8 cellular contexts compared by ENCODE assay signal in genomic region chr21:39518055-39518844, GRCh38.
A peak's percentile ranks its signal among the peaks of the same experiment; 100 is the strongest.
DNase-seq lines count a peak whose midpoint lies in the region; ATAC-seq, FAIRE-seq and TF ChIP-seq lines count a peak whose summit lies in the region.

No MANE protein-coding gene starts in this region.

- H3K9me3 ChIP-seq in DND-41 (ENCODE audit: insufficient read depth, low read length, severe bottlenecking) = no peaks in the 10 kb centered on the region
- H3K9me3 ChIP-seq in H9 (ENCODE audit: control insufficient read depth, low read depth, low read length) = no peaks in the 10 kb centered on the region
- no peaks in the 10 kb centered on the region for H3K9me3 ChIP-seq in hepatocyte (ENCODE audit: low read depth)
- no peaks in the 10 kb centered on the region for H3K9me3 ChIP-seq in small intestine (ENCODE audit: control insufficient read depth, low read depth)

- H3K27ac ChIP-seq in DND-41 (ENCODE audit: low read length) (no peak overlapping the region), H9 (ENCODE audit: insufficient read length, low read depth, low read length) (no peak overlapping the region), hepatocyte (no peak overlapping the region), small intestine (ENCODE audit: low read depth in 1 of 2, low read length in 1 of 2) (no peak overlapping the region)

- TF ChIP-seq CTCF in DND-41 (IDR thresholded peaks at IDR 0.05; ENCODE audit: borderline replicate concordance, extremely low read depth, low read length, poor library complexity, severe bottlenecking) (peak; percentile 92), H9 (conservative IDR thresholded peaks at IDR 0.05) (peak; percentile 96), hepatocyte (IDR thresholded peaks at IDR 0.05; ENCODE audit: poor library complexity) (peak; percentile 98)

- no CpG with 5 or more reads among the region's 13 CpGs for WGBS in H9 (ENCODE audit: extremely low coverage, insufficient read length, low lambda C conversion rate)
- 29% methylated on average over 13 of the region's 13 CpGs for WGBS in hepatocyte (ENCODE audit: low lambda C conversion rate, missing lambda C conversion rate)
- WGBS in small intestine, 3 donors = 22 to 27% (median 23%) methylated on average over 13 of the region's 13 CpGs

- H3K4me3 Mint-ChIP-seq in H9 = no peak overlapping the region

- peaks cover 0 to 5% (median 2%) of the 10 kb centered on the region in 3 experiments; a peak in 3 of 7 replicates for H3K36me3 Mint-ChIP-seq in H9 (ENCODE audit: insufficient read depth in 1 of 3, low read depth in 3 of 3)

- H2BK12ac ChIP-seq in H9 (ENCODE audit: insufficient read length, low read depth, low read length) = no peak overlapping the region

- H2AFZ ChIP-seq in DND-41 (ENCODE audit: low read depth, low read length) (no peak overlapping the region), H9 (ENCODE audit: low read length) (no peak overlapping the region), hepatocyte (no peak overlapping the region)

- no peak overlapping the region for H3K14ac ChIP-seq in H9 (ENCODE audit: insufficient read depth, low read length)

- no peak for FAIRE-seq in small intestine (lab: Jason Lieb, UNC)

- H3K4me1 Mint-ChIP-seq in H9 = peaks cover 8 to 20% of the 10 kb centered on the region in 2 experiments

- H3K23ac ChIP-seq in H9 (ENCODE audit: insufficient read length, low read depth, low read length) = no peak overlapping the region

- H3K9ac ChIP-seq in DND-41 (ENCODE audit: low read depth, low read length) (no peak overlapping the region), H9 (ENCODE audit: extremely low read depth, insufficient read length, low read length) (no peak overlapping the region)

- no peaks in the 10 kb centered on the region; a peak in 1 of 5 replicates for H3K9me3 Mint-ChIP-seq in H9

- ATAC-seq in DND-41 (ENCODE audit: insufficient read depth, low read depth) = peak; percentile 88

- no peaks in the 10 kb centered on the region for H3K36me3 ChIP-seq in DND-41 (ENCODE audit: insufficient read depth, low read length)
- no peaks in the 10 kb centered on the region for H3K36me3 ChIP-seq in hepatocyte (replicated peaks; ENCODE audit: insufficient read depth, low read depth)
- H3K36me3 ChIP-seq in small intestine (ENCODE audit: control insufficient read depth in 2 of 2, insufficient read depth in 2 of 2, low read length in 2 of 2) = no peaks in the 10 kb centered on the region

- no peaks in the 10 kb centered on the region for H3K9me2 ChIP-seq in hepatocyte (replicated peaks; ENCODE audit: insufficient read depth)

- H4K5ac ChIP-seq in H9 (ENCODE audit: insufficient read length, low read depth, low read length) = no peak overlapping the region

- H3K4me1 ChIP-seq in DND-41 (ENCODE audit: insufficient read depth, low read length) (no peaks in the 10 kb centered on the region), H9 (ENCODE audit: insufficient read depth, low read length) (no peaks in the 10 kb centered on the region; the same call in 1 of the 2 replicates), hepatocyte (ENCODE audit: insufficient read depth) (no peaks in the 10 kb centered on the region), small intestine (ENCODE audit: control insufficient read depth in 2 of 2, insufficient read depth in 1 of 2, low read depth in 1 of 2, low read length in 1 of 2) (no peaks in the 10 kb centered on the region)

- peaks cover 3% of the 10 kb centered on the region; the same call in 1 of the 2 replicates for H3K27me3 Mint-ChIP-seq in H9 (ENCODE audit: low read depth)

- H3K23me2 ChIP-seq in H9 (ENCODE audit: insufficient read length, low read depth, low read length, poor library complexity, severe bottlenecking) = no peaks in the 10 kb centered on the region

- H2BK5ac ChIP-seq in H9 (ENCODE audit: insufficient read length, low read length) = no peak overlapping the region

- no peaks in the 10 kb centered on the region for H3K79me1 ChIP-seq in H9 (ENCODE audit: insufficient read depth, low read depth, low read length, poor library complexity, severe bottlenecking)

- H3K4me3 ChIP-seq in DND-41 (ENCODE audit: low read depth in 1 of 2, low read length in 2 of 2) = no peak overlapping the region
- no peak overlapping the region for H3K4me3 ChIP-seq in hepatocyte
- H3K4me3 ChIP-seq in small intestine (ENCODE audit: low read depth in 1 of 2, low read length in 2 of 2) = no peak overlapping the region

- H4K20me1 ChIP-seq in DND-41 (ENCODE audit: insufficient read depth, low read length) (no peaks in the 10 kb centered on the region), H9 (ENCODE audit: control insufficient read depth, insufficient read depth, insufficient read length) (no peaks in the 10 kb centered on the region), hepatocyte (ENCODE audit: insufficient read depth, poor library complexity, severe bottlenecking) (no peaks in the 10 kb centered on the region)

- H3K4ac ChIP-seq in H9 (ENCODE audit: low read depth, low read length) = no peak overlapping the region

- no peaks in the 10 kb centered on the region for H3K27me3 ChIP-seq in DND-41 (ENCODE audit: insufficient read depth, low read length, poor library complexity)
- no peaks in the 10 kb centered on the region for H3K27me3 ChIP-seq in H9 (ENCODE audit: insufficient read depth, low read length)
- H3K27me3 ChIP-seq in hepatocyte = no peaks in the 10 kb centered on the region
- H3K27me3 ChIP-seq in small intestine (ENCODE audit: control insufficient read depth in 2 of 2, insufficient read depth in 2 of 2, low read length in 2 of 2) = no peaks in the 10 kb centered on the region

- no peak overlapping the region for H2BK120ac ChIP-seq in H9 (ENCODE audit: low read depth, low read length, poor library complexity, severe bottlenecking)

- no peak overlapping the region for H3K18ac ChIP-seq in H9 (ENCODE audit: insufficient read length, low read depth, low read length)

- peak overlapping the region in 1 of 3 experiments; percentile 36; a peak in 1 of 7 replicates for H3K27ac Mint-ChIP-seq in H9

- H4K8ac ChIP-seq in H9 (replicated peaks; ENCODE audit: insufficient read length, low read depth, low read length) = no peak overlapping the region

- H2BK15ac ChIP-seq in H9 (ENCODE audit: low read depth, low read length) = no peak overlapping the region

- peak; percentile 62 for DNase-seq in DND-41
- peak; percentile 84 for DNase-seq in H9
- peak; percentile 80 for DNase-seq in NCI-H1105 treated with DMSO at 0.1 percent for 48 hours (lab: John Stamatoyannopoulos, UW)
- DNase-seq in SKM-1 (lab: John Stamatoyannopoulos, UW; ENCODE audit: unreplicated experiment) = peak; percentile 53
- DNase-seq in astrocyte of the hippocampus (ENCODE audit: low read depth, low spot score) = peak; percentile 76
- DNase-seq in hepatocyte (ENCODE audit: low spot score) = peak; percentile 81
- DNase-seq in small intestine = peak; percentile 73
- no peak for DNase-seq in mesenteric fat pad (ENCODE audit: low spot score)

- H2BK20ac ChIP-seq in H9 (ENCODE audit: low read depth, low read length, poor library complexity, severe bottlenecking) = no peak overlapping the region

- no peak overlapping the region for H3K56ac ChIP-seq in H9 (ENCODE audit: insufficient read length, low read depth, low read length)

- H2AK5ac ChIP-seq in H9 (ENCODE audit: insufficient read length, low read length) = no peak overlapping the region

- H3K4me2 ChIP-seq in DND-41 (ENCODE audit: insufficient read depth, low read length) (no peak overlapping the region), H9 (ENCODE audit: insufficient read depth, insufficient read length, low read length) (no peak overlapping the region), hepatocyte (no peak overlapping the region)

- H3T11ph ChIP-seq in H9 (ENCODE audit: low read length) = no peak overlapping the region

- H3K79me2 ChIP-seq in DND-41 (ENCODE audit: insufficient read depth, low read length) = no peaks in the 10 kb centered on the region
- H3K79me2 ChIP-seq in H9 (ENCODE audit: insufficient read depth, low read length) = no peaks in the 10 kb centered on the region
- H3K79me2 ChIP-seq in hepatocyte = no peaks in the 10 kb centered on the region

- H4K91ac ChIP-seq in H9 (ENCODE audit: insufficient read length, low read depth, low read length) = no peak overlapping the region
